Comparison of ENCODE assay signal across 8 cellular contexts in the genomic region with DNA sequence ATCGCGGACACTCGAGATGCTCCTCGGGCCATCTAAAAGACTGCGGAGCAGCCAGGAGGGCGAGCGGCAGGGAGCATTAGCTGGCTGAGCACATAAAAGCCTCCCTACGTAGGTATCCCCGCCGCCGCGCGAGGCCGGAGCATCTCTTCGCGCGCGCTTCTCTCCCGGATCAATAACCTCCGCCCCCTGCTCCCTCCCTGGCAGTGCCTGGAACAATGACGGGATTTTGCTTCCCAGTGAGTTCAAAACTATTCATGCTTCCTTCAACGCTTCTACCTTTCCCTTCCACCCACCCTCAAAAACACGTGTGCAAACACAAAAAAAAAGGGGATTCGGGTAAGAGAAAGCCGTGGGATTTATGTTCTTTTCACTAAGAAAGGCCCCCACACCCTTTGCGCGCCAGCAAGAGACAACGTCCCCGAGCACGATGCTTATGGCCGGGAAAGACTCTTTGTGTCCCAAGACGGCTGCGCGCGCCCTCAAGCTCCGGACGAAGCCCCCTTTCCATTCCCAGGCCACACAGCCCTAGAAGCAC. TPM values are rescaled to one million over a fixed set of nuclear protein-coding genes. Genes with fewer than 3 reads are reported as not detected.
A peak's percentile ranks its signal among the peaks of the same experiment; 100 is the strongest.
DNase-seq lines count a peak whose midpoint lies in the region; ATAC-seq and TF ChIP-seq lines count a peak whose summit lies in the region.

No MANE protein-coding gene starts in this region.

- no peak overlapping the region for H3K9ac ChIP-seq in trophoblast cell (ENCODE audit: low read length)

- H3K4me2 ChIP-seq in trophoblast cell (ENCODE audit: low read length): peak overlapping the region; percentile 86

- H3K4me3 ChIP-seq in BJ (ENCODE audit: low read depth, low read length): peak overlapping the region; percentile 74
- H3K4me3 ChIP-seq in heart left ventricle: peak overlapping the region; percentile 48 to 85 (median 66)
- H3K4me3 ChIP-seq in trophoblast cell (ENCODE audit: low read depth, low read length): peak overlapping the region; percentile 72

- H2AFZ ChIP-seq in trophoblast cell (ENCODE audit: insufficient read depth, low read length, poor library complexity): peak overlapping the region; percentile 91

- H3K36me3 ChIP-seq in BJ (ENCODE audit: control insufficient read depth, insufficient read depth, low read length) (peaks cover 4% of the 10 kb centered on the region), heart left ventricle (peaks cover 0 to 12% (median 0%) of the 10 kb centered on the region in 9 donors), trophoblast cell (ENCODE audit: control insufficient read depth in 1 of 2, insufficient read depth in 2 of 2, low read length in 2 of 2) (peaks cover 2 to 4% of the 10 kb centered on the region in 2 experiments)

- H4K12ac ChIP-seq in trophoblast cell (ENCODE audit: low read depth, low read length): peak overlapping the region; percentile 40

- peak overlapping the region; percentile 77 to 91 for H3K27ac Mint-ChIP-seq in activated naive CD4-positive, alpha-beta T cell treated with anti-CD3 and anti-CD28 coated beads, Interleukin-2, amount 50 U/mL, for 72 hours

- H3K27ac ChIP-seq in heart left ventricle (peak overlapping the region in 1 of 12 donors; percentile 14), trophoblast cell (ENCODE audit: low read depth, low read length) (no peak overlapping the region)

- H3K14ac ChIP-seq in trophoblast cell (ENCODE audit: low read length): peak overlapping the region; percentile 34

- no peaks in the 10 kb centered on the region for H3K9me3 Mint-ChIP-seq in activated naive CD4-positive, alpha-beta T cell treated with anti-CD3 and anti-CD28 coated beads, Interleukin-2, amount 50 U/mL, for 72 hours

- H3K36me3 Mint-ChIP-seq in activated naive CD4-positive, alpha-beta T cell treated with anti-CD3 and anti-CD28 coated beads, Interleukin-2, amount 50 U/mL, for 72 hours: peaks cover 10 to 15% of the 10 kb centered on the region in 2 donors

- H3K27me3 ChIP-seq in BJ (ENCODE audit: control insufficient read depth, insufficient read depth, low read length) (no peaks in the 10 kb centered on the region), heart left ventricle (peaks cover 0 to 14% (median 0%) of the 10 kb centered on the region in 9 donors), trophoblast cell (ENCODE audit: insufficient read depth, low read length) (peaks cover 13% of the 10 kb centered on the region)

- POLR2A ChIA-PET in BJ (lab: Charles Lee): interaction anchor here (0.9 kb wide), 1 partner anchor 28 kb away, joined by 3 read pairs; a partner anchor contains a TSS

- H2BK12ac ChIP-seq in trophoblast cell (ENCODE audit: low read length): no peak overlapping the region

- 1 to 4% (median 2%) methylated on average over 37 of the region's 37 CpGs for WGBS in heart left ventricle, 4 donors
- WGBS in trophoblast cell (ENCODE audit: extremely low coverage, insufficient coverage, insufficient read length): no CpG with 5 or more reads among the region's 37 CpGs

- no peak overlapping the region for H3K4ac ChIP-seq in trophoblast cell (ENCODE audit: low read depth, low read length)

- TF ChIP-seq CTCF in BJ (IDR thresholded peaks at IDR 0.05; ENCODE audit: insufficient read depth, low read depth, low read length) (no peak), heart left ventricle (IDR thresholded peaks at IDR 0.05) (no peak)

- peaks cover 4% of the 10 kb centered on the region for H3K79me1 ChIP-seq in trophoblast cell (ENCODE audit: low read length)

- H3K4me1 ChIP-seq in heart left ventricle: peaks cover 0 to 19% (median 7%) of the 10 kb centered on the region in 12 donors
- peaks cover 3 to 6% of the 10 kb centered on the region in 2 experiments for H3K4me1 ChIP-seq in trophoblast cell (ENCODE audit: control insufficient read depth in 1 of 2, insufficient read depth in 2 of 2, low read length in 2 of 2)

- H3K9me3 ChIP-seq in heart left ventricle: no peaks in the 10 kb centered on the region
- H3K9me3 ChIP-seq in trophoblast cell (ENCODE audit: insufficient read depth, low read depth, low read length): no peaks in the 10 kb centered on the region

- CTCF ChIA-PET in BJ (lab: Yijun Ruan, JAX): interaction anchor here (0.9 to 10.9 kb wide), 5 partner anchors 11 to 137 kb away, joined by 3 to 89 read pairs (median 4); a partner anchor contains a TSS

- H3K18ac ChIP-seq in trophoblast cell (ENCODE audit: low read length): peak overlapping the region; percentile 18

- H2BK120ac ChIP-seq in trophoblast cell (ENCODE audit: insufficient read depth, low read length, poor library complexity): no peak overlapping the region

- no peaks in the 10 kb centered on the region for H3K79me2 ChIP-seq in trophoblast cell (ENCODE audit: control insufficient read depth, insufficient read depth, low read length, poor library complexity)

- peak overlapping the region; percentile 52 for H4K91ac ChIP-seq in trophoblast cell (ENCODE audit: low read depth, low read length)

- peak; percentile 13 for ATAC-seq in HG02884 (IDR thresholded peaks at IDR 0.05; ENCODE audit: unreplicated experiment)
- peak; percentile 29 to 55 for ATAC-seq in activated naive CD4-positive, alpha-beta T cell treated with anti-CD3 and anti-CD28 coated beads, Interleukin-2, amount 50 U/mL, for 72 hours
- ATAC-seq in heart left ventricle: peak in 3 of 4 donors; percentile 34 to 47 (median 39)
- ATAC-seq in HG02642 (IDR thresholded peaks at IDR 0.05; ENCODE audit: poor library complexity, unreplicated experiment): no peak

- H2BK5ac ChIP-seq in trophoblast cell (ENCODE audit: low read depth, low read length, poor library complexity): no peak overlapping the region

- no peak overlapping the region for H2AK5ac ChIP-seq in trophoblast cell (ENCODE audit: low read length)

- no peak overlapping the region for H3K23ac ChIP-seq in trophoblast cell (ENCODE audit: low read length)

- peak overlapping the region; percentile 54 for H4K8ac ChIP-seq in trophoblast cell (ENCODE audit: low read depth, low read length)

- TF ChIP-seq POLR2A in heart left ventricle (IDR thresholded peaks at IDR 0.05): no peak

- DNase-seq in BJ (ENCODE audit: low read depth): no peak
- DNase-seq in activated naive CD4-positive, alpha-beta T cell treated with anti-CD3 and anti-CD28 coated beads, Interleukin-2, amount 50 U/mL, for 72 hours (ENCODE audit: low spot score in 2 of 2): peak in 1 of 2 donors; percentile 63
- no peak for DNase-seq in heart left ventricle
- no peak for DNase-seq in trophoblast cell
- DNase-seq in T1000 (lab: John Stamatoyannopoulos, UW): no peak

- intact Hi-C loops in heart left ventricle (cut with DNase I): no loop called here

TF ChIP-seq in PFSK-1, 5 proteins besides CTCF, POLR2A, EP300 and RAD21:
- TF ChIP-seq, protein P1, sequence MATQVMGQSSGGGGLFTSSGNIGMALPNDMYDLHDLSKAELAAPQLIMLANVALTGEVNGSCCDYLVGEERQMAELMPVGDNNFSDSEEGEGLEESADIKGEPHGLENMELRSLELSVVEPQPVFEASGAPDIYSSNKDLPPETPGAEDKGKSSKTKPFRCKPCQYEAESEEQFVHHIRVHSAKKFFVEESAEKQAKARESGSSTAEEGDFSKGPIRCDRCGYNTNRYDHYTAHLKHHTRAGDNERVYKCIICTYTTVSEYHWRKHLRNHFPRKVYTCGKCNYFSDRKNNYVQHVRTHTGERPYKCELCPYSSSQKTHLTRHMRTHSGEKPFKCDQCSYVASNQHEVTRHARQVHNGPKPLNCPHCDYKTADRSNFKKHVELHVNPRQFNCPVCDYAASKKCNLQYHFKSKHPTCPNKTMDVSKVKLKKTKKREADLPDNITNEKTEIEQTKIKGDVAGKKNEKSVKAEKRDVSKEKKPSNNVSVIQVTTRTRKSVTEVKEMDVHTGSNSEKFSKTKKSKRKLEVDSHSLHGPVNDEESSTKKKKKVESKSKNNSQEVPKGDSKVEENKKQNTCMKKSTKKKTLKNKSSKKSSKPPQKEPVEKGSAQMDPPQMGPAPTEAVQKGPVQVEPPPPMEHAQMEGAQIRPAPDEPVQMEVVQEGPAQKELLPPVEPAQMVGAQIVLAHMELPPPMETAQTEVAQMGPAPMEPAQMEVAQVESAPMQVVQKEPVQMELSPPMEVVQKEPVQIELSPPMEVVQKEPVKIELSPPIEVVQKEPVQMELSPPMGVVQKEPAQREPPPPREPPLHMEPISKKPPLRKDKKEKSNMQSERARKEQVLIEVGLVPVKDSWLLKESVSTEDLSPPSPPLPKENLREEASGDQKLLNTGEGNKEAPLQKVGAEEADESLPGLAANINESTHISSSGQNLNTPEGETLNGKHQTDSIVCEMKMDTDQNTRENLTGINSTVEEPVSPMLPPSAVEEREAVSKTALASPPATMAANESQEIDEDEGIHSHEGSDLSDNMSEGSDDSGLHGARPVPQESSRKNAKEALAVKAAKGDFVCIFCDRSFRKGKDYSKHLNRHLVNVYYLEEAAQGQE (IDR thresholded peaks at IDR 0.05; ENCODE audit: insufficient read depth in 1 of 2, low read depth in 2 of 2, low read length in 2 of 2): no peak
- TF ChIP-seq SIN3A (IDR thresholded peaks at IDR 0.05; ENCODE audit: borderline replicate concordance, insufficient read depth, low read length) (0 out of 2 replicates have a peak, but pooled peaks have one; percentile 42), TAF1 (IDR thresholded peaks at IDR 0.05; ENCODE audit: borderline replicate concordance, insufficient read depth, low read length) (peak; percentile 42; the same call in 1 of the 2 replicates), POLR2AphosphoS5 (IDR thresholded peaks at IDR 0.05; ENCODE audit: low read depth, low read length) (0 out of 2 replicates have a peak, but pooled peaks have one; percentile 28)

RNA-seq across cellular contexts. Expression of a gene that starts 0.9 kb away (rescaled TPM):
- polyA plus RNA-seq in BJ (2011; rRNA removed) (39.2 and 41.5 TPM in 2 replicates), heart left ventricle (10 to 100 TPM in 1 of 2 donors, 1 to 10 TPM in 1; 9.1 to 18.7 TPM)
- polyA minus RNA-seq in BJ (2011; rRNA and poly(A)+ RNA removed): 7.7 and 12.1 TPM in 2 replicates
- polyA plus RNA-seq in PFSK-1 (2012; ENCODE audit: insufficient read length, low read depth): 97.7 TPM
- total RNA-seq in activated naive CD4-positive, alpha-beta T cell treated with anti-CD3 and anti-CD28 coated beads, Interleukin-2, amount 50 U/mL, for 72 hours: 100 to 1,000 TPM in 1 of 2 donors, 10 to 100 TPM in 1; 78.7 to 115 TPM
- total RNA-seq in heart left ventricle: 10 to 100 TPM in 8 of 9 donors, 1 to 10 TPM in 1; 9.7 to 15.0 (median 11.5) TPM
- polyA plus RNA-seq in trophoblast cell (2013): 14.4 and 14.8 TPM in 2 replicates

RNA-seq across cellular contexts. Expression of a gene that starts 28.5 kb away (rescaled TPM):
- polyA plus RNA-seq in BJ (2011; rRNA removed) (3,195 and 3,417 TPM in 2 replicates), heart left ventricle (1,000 to 10,000 TPM in 1 of 2 donors, 100 to 1,000 TPM in 1; 932 to 1,006 TPM)
- 1,408 and 2,496 TPM in 2 replicates for polyA minus RNA-seq in BJ (2011; rRNA and poly(A)+ RNA removed)
- 1,462 TPM for polyA plus RNA-seq in PFSK-1 (2012; ENCODE audit: insufficient read length, low read depth)
- 1,000 to 10,000 TPM; 1,283 to 1,379 TPM for total RNA-seq in activated naive CD4-positive, alpha-beta T cell treated with anti-CD3 and anti-CD28 coated beads, Interleukin-2, amount 50 U/mL, for 72 hours
- 1,000 to 10,000 TPM in 8 of 9 donors, 100 to 1,000 TPM in 1; 665 to 2,180 (median 1,547) TPM for total RNA-seq in heart left ventricle
- 2,269 and 2,298 TPM in 2 replicates for polyA plus RNA-seq in trophoblast cell (2013)

Comparison
In these comparisons a context has a peak if more than half of its experiments do, and no peak if none do; other contexts are left out.
1. RNA of a gene that starts 0.9 kb away (total RNA-seq): 78.7 to 115 TPM in activated naive CD4-positive, alpha-beta T cell treated with anti-CD3 and anti-CD28 coated beads, Interleukin-2, amount 50 U/mL, for 72 hours; 9.7 to 15.0 TPM in heart left ventricle; every median in the first group is over 4 times any median in the second.
2. Peak in every context shown above with its lines, with median percentiles within 50 percentile points of each other: H3K4me3 ChIP-seq.